8 cellular contexts compared by ENCODE assay signal in the genomic region with DNA sequence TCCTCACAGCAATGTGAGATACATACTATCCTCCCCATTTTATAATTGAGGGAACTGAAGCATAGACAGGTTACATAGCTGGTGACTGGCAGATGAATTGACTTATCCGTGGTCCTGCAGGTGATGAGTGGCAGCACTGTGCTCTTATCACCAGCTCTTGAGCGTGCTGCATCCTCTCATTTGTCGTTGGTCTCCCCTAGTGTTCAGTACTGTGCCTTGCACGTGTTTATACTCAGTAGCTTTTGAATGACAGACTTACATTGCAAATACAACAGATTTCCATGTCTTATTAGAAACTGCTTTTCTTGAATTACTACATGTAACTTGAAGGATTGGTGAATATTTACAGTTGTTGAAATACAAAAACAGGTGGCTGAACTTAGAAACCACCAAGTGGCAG.
DNase-seq lines count a peak whose midpoint lies in the region; ATAC-seq lines count a peak whose summit lies in the region.

No MANE protein-coding gene starts in this region.

- DNase-seq in D341Med (ENCODE audit: low spot score) (peak; percentile 61), NCI-H526 treated with DMSO at 0.1 percent for 48 hours (lab: John Stamatoyannopoulos, UW) (peak; percentile 60), islet precursor cell (peak; percentile 81)
- peak; percentile 25 for DNase-seq in activated CD4-positive, alpha-beta T cell treated with anti-CD3 and anti-CD28 coated beads for 1 hour
- DNase-seq in central memory CD4-positive, alpha-beta T cell: peak; percentile 63
- DNase-seq in stimulated activated CD4-positive, alpha-beta T cell treated with anti-CD3 and anti-CD28 coated beads, TNF-alpha, amount 100 ng/mL, for 24 hours (ENCODE audit: low read depth in 3 of 3): peak in 2 of 3 experiments; percentile 10 to 25

- ATAC-seq in GM21367 (IDR thresholded peaks at IDR 0.05; ENCODE audit: unreplicated experiment) (peak; percentile 75), HG03521 (IDR thresholded peaks at IDR 0.05; ENCODE audit: unreplicated experiment) (peak; percentile 91)

Comparison
In these comparisons a context has a peak if more than half of its experiments do, and no peak if none do; other contexts are left out.
1. Peak in every context shown above with its lines: DNase-seq and ATAC-seq.
2. DNase-seq: peak in every context shown above with its lines; median percentile 81 in islet precursor cell; 63 in central memory CD4-positive, alpha-beta T cell; 61 in D341Med; 60 in NCI-H526 treated with DMSO at 0.1 percent for 48 hours; 25 in activated CD4-positive, alpha-beta T cell treated with anti-CD3 and anti-CD28 coated beads for 1 hour; 18 in stimulated activated CD4-positive, alpha-beta T cell treated with anti-CD3 and anti-CD28 coated beads, TNF-alpha, amount 100 ng/mL, for 24 hours.